ENCODE assay signal across 22 cellular contexts in the genomic region with DNA sequence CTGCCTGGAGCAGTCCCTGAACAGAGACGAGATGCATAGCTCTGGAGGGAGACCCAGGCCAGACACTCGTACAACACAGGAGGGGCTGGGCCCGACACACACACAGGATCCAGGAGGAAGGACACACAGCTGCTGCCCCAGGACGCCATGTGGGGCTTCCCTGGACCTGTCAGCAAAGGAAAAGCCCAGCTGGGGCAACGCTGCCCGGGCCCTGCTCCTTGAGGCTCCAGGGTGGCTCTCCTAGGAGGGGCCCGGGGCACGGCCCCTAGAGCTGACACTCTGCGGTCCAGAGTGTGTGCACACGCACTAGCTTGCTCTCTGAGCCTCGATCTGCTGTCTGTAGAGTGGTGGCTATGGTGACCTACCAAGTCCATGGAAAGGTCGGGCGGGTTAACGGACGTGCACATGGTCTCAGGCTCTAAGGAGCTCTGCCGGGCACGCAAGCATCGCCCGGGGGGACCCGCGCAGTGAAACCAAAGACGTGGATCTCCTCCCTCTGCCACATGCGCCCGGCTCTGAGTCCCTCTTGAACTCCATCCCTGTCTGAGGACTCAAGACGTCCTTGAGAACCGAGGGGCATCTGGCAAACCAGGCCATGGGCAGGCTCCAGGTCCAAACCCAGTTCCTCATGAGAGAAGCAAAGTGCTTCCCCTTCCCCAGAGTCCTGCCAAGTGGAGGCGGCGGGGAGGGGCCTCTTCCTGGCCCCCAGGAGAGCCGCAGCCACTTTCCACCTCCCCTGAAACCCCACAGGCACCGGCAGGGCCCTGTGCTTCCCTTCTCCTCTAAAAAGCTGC.
DNase-seq lines count a peak whose midpoint lies in the region; ATAC-seq and TF ChIP-seq lines count a peak whose summit lies in the region.
"Had no signal": no experiment of that assay in that cellular context is flagged by ENCODE, and none has a peak within 500 bp of the region (broad histone marks: within the 10 kb centered on the region; RNA-seq: fewer than 3 reads in every experiment).

No MANE protein-coding gene starts in this region.

- no peak overlapping the region for H2AFZ ChIP-seq in H9 (ENCODE audit: low read length)

- no peak overlapping the region for H3K4me2 ChIP-seq in H9 (ENCODE audit: insufficient read depth, insufficient read length, low read length)

- no peak overlapping the region for H3T11ph ChIP-seq in H9 (ENCODE audit: low read length)

- H3K4me3 Mint-ChIP-seq in H9 = no peak overlapping the region
- no peak overlapping the region for H3K4me3 Mint-ChIP-seq in WTC11
- H3K4me3 Mint-ChIP-seq in stimulated activated memory B cell treated with anti-CD40 and anti-IgM and Interleukin-4, amounts not matched to agents 10 μg/mL and 1 μg/mL and 100 μg/mL, for 72 hours = no peak overlapping the region
- H3K4me3 Mint-ChIP-seq in immature natural killer cell = no peak overlapping the region
- H3K4me3 Mint-ChIP-seq: activated CD4-positive, alpha-beta memory T cell treated with anti-CD3 and anti-CD28 coated beads for 36 hours; CD4-positive, alpha-beta T cell; IgD-negative memory B cell had no signal

- no peak overlapping the region for H2BK12ac ChIP-seq in H9 (ENCODE audit: insufficient read length, low read depth, low read length)

- no peak overlapping the region for H2AK5ac ChIP-seq in H9 (ENCODE audit: insufficient read length, low read length)

- H4K20me1 ChIP-seq in H9 (ENCODE audit: control insufficient read depth, insufficient read depth, insufficient read length) = no peaks in the 10 kb centered on the region

- no peaks in the 10 kb centered on the region for H3K27me3 ChIP-seq in H9 (ENCODE audit: insufficient read depth, low read length)
- no peaks in the 10 kb centered on the region for H3K27me3 ChIP-seq in iPS-15b (ENCODE audit: control insufficient read depth, insufficient read depth, low read length)
- H3K27me3 ChIP-seq: SJCRH30 had no signal

- H3K56ac ChIP-seq in H9 (ENCODE audit: insufficient read length, low read depth, low read length) = no peak overlapping the region

- no peaks in the 10 kb centered on the region for H3K27me3 Mint-ChIP-seq in H9 (ENCODE audit: low read depth)
- H3K27me3 Mint-ChIP-seq in WTC11 (ENCODE audit: low read depth) = no peaks in the 10 kb centered on the region
- no peaks in the 10 kb centered on the region for H3K27me3 Mint-ChIP-seq in stimulated activated memory B cell treated with anti-CD40 and anti-IgM and Interleukin-4, amounts not matched to agents 10 μg/mL and 1 μg/mL and 100 μg/mL, for 72 hours
- H3K27me3 Mint-ChIP-seq in immature natural killer cell (ENCODE audit: low read depth in 3 of 3) = peaks cover 3 to 12% (median 3%) of the 10 kb centered on the region in 3 donors
- H3K27me3 Mint-ChIP-seq: activated CD4-positive, alpha-beta memory T cell treated with anti-CD3 and anti-CD28 coated beads for 36 hours; CD4-positive, alpha-beta T cell; IgD-negative memory B cell had no signal

- no peak overlapping the region for H3K18ac ChIP-seq in H9 (ENCODE audit: insufficient read length, low read depth, low read length)

- H3K27ac ChIP-seq in H9 (ENCODE audit: insufficient read length, low read depth, low read length) = no peak overlapping the region
- H3K27ac ChIP-seq: SJCRH30 had no signal

- WGBS in H9 (ENCODE audit: extremely low coverage, insufficient read length, low lambda C conversion rate) = no CpG with 5 or more reads among the region's 30 CpGs

- no peaks in the 10 kb centered on the region for H3K23me2 ChIP-seq in H9 (ENCODE audit: insufficient read length, low read depth, low read length, poor library complexity, severe bottlenecking)

- H3K4ac ChIP-seq in H9 (ENCODE audit: low read depth, low read length) = no peak overlapping the region

- no peak for DNase-seq in H9
- peak; percentile 8 for DNase-seq in WTC11 (ENCODE audit: low spot score)
- no peak for DNase-seq in HuH-7 (ENCODE audit: low spot score)
- no peak for DNase-seq in immature natural killer cell
- DNase-seq: activated CD4-positive, alpha-beta memory T cell treated with anti-CD3 and anti-CD28 coated beads for 36 hours; activated CD8-positive, alpha-beta memory T cell treated with anti-CD3 and anti-CD28 coated beads, Interleukin-2, amount 50 U/mL, for 4 hours; activated naive CD4-positive, alpha-beta T cell treated with anti-CD3 and anti-CD28 coated beads, Interleukin-2, amount 50 U/mL, for 16 hours; cortex of kidney; head of caudate nucleus; mesendoderm; NCI-H1092; NCI-H187 treated with DMSO at 0.1 percent for 48 hours; NCI-H526; SJCRH30; small intestine; stimulated activated CD4-positive, alpha-beta T cell treated with anti-CD3 and anti-CD28 coated beads, Interleukin-2, amount 100 ng/mL, for 48 hours; T1000 had no signal

- no peak overlapping the region for H2BK15ac ChIP-seq in H9 (ENCODE audit: low read depth, low read length)

- H2BK120ac ChIP-seq in H9 (ENCODE audit: low read depth, low read length, poor library complexity, severe bottlenecking) = no peak overlapping the region

- H3K36me3 ChIP-seq in iPS-15b (ENCODE audit: control insufficient read depth, insufficient read depth, low read length) = peaks cover 2% of the 10 kb centered on the region
- H3K36me3 ChIP-seq: SJCRH30 had no signal

- H3K36me3 Mint-ChIP-seq in H9 (ENCODE audit: insufficient read depth in 1 of 3, low read depth in 3 of 3) (peaks cover 0 to 1% (median 0%) of the 10 kb centered on the region in 3 experiments; a peak in 2 of 7 replicates), WTC11 (no peaks in the 10 kb centered on the region), immature natural killer cell (no peaks in the 10 kb centered on the region)
- H3K36me3 Mint-ChIP-seq in stimulated activated memory B cell treated with anti-CD40 and anti-IgM and Interleukin-4, amounts not matched to agents 10 μg/mL and 1 μg/mL and 100 μg/mL, for 72 hours = peaks cover 25% of the 10 kb centered on the region
- H3K36me3 Mint-ChIP-seq: activated CD4-positive, alpha-beta memory T cell treated with anti-CD3 and anti-CD28 coated beads for 36 hours had no signal

- H3K4me1 ChIP-seq in H9 (ENCODE audit: insufficient read depth, low read length) = no peaks in the 10 kb centered on the region
- no peaks in the 10 kb centered on the region for H3K4me1 ChIP-seq in iPS-15b (ENCODE audit: control insufficient read depth, insufficient read depth, low read length)

- ATAC-seq in WTC11 = no peak
- ATAC-seq in stimulated activated memory B cell treated with anti-CD40 and anti-IgM and Interleukin-4, amounts not matched to agents 10 μg/mL and 1 μg/mL and 100 μg/mL, for 72 hours = no peak
- ATAC-seq in GM18873 (IDR thresholded peaks at IDR 0.05; ENCODE audit: low FRiP score, unreplicated experiment) = no peak

- no peak overlapping the region for H3K23ac ChIP-seq in H9 (ENCODE audit: insufficient read length, low read depth, low read length)

- no peaks in the 10 kb centered on the region for H3K79me2 ChIP-seq in H9 (ENCODE audit: insufficient read depth, low read length)

- H3K27ac Mint-ChIP-seq in H9 (peak overlapping the region in 2 of 3 experiments; percentile 3 to 70; a peak in 3 of 7 replicates), WTC11 (peak overlapping the region; percentile 86), immature natural killer cell (peak overlapping the region in 1 of 6 donors; percentile 49)
- H3K27ac Mint-ChIP-seq in stimulated activated memory B cell treated with anti-CD40 and anti-IgM and Interleukin-4, amounts not matched to agents 10 μg/mL and 1 μg/mL and 100 μg/mL, for 72 hours = peak overlapping the region; percentile 37
- H3K27ac Mint-ChIP-seq: activated CD4-positive, alpha-beta memory T cell treated with anti-CD3 and anti-CD28 coated beads for 36 hours had no signal

- H2BK5ac ChIP-seq in H9 (ENCODE audit: insufficient read length, low read length) = no peak overlapping the region

- H3K79me1 ChIP-seq in H9 (ENCODE audit: insufficient read depth, low read depth, low read length, poor library complexity, severe bottlenecking) = no peaks in the 10 kb centered on the region

- no peaks in the 10 kb centered on the region for H3K9me3 ChIP-seq in H9 (ENCODE audit: control insufficient read depth, low read depth, low read length)
- no peaks in the 10 kb centered on the region for H3K9me3 ChIP-seq in iPS-15b (ENCODE audit: control insufficient read depth, insufficient read depth, low read length)
- H3K9me3 ChIP-seq: SJCRH30 had no signal

- H3K4me3 ChIP-seq in iPS-15b (ENCODE audit: low read depth, low read length) = no peak overlapping the region
- H3K4me3 ChIP-seq: SJCRH30 had no signal

- CTCF ChIA-PET in WTC11 (lab: Charles Lee) = no interaction called here

- no peak overlapping the region for H4K91ac ChIP-seq in H9 (ENCODE audit: insufficient read length, low read depth, low read length)

- POLR2A ChIA-PET in WTC11 (lab: Charles Lee) = interaction anchor here (0.5 kb wide), 1 partner anchor 833 kb away, joined by 3 read pairs; no protein-coding TSS in a partner anchor

- H2BK20ac ChIP-seq in H9 (ENCODE audit: low read depth, low read length, poor library complexity, severe bottlenecking) = no peak overlapping the region

- no peak overlapping the region for H3K14ac ChIP-seq in H9 (ENCODE audit: insufficient read depth, low read length)

- no peak for TF ChIP-seq CTCF in H9 (conservative IDR thresholded peaks at IDR 0.05)
- TF ChIP-seq CTCF in WTC11 (IDR thresholded peaks at IDR 0.05) = no peak

- H3K9me3 Mint-ChIP-seq in H9 (no peaks in the 10 kb centered on the region), WTC11 (no peaks in the 10 kb centered on the region), immature natural killer cell (peaks cover 0 to 2% (median 0%) of the 10 kb centered on the region in 6 donors)
- H3K9me3 Mint-ChIP-seq in stimulated activated memory B cell treated with anti-CD40 and anti-IgM and Interleukin-4, amounts not matched to agents 10 μg/mL and 1 μg/mL and 100 μg/mL, for 72 hours = no peaks in the 10 kb centered on the region
- H3K9me3 Mint-ChIP-seq: activated CD4-positive, alpha-beta memory T cell treated with anti-CD3 and anti-CD28 coated beads for 36 hours; CD4-positive, alpha-beta T cell; IgD-negative memory B cell had no signal

- no peak overlapping the region for H4K8ac ChIP-seq in H9 (replicated peaks; ENCODE audit: insufficient read length, low read depth, low read length)

- H4K5ac ChIP-seq in H9 (ENCODE audit: insufficient read length, low read depth, low read length) = no peak overlapping the region

- peaks cover 4 to 6% of the 10 kb centered on the region in 2 experiments for H3K4me1 Mint-ChIP-seq in H9
- H3K4me1 Mint-ChIP-seq in WTC11 = peaks cover 3% of the 10 kb centered on the region
- H3K4me1 Mint-ChIP-seq in stimulated activated memory B cell treated with anti-CD40 and anti-IgM and Interleukin-4, amounts not matched to agents 10 μg/mL and 1 μg/mL and 100 μg/mL, for 72 hours = peaks cover 10% of the 10 kb centered on the region
- H3K4me1 Mint-ChIP-seq in immature natural killer cell = peaks cover 37 to 40% of the 10 kb centered on the region in 2 donors

- no peak overlapping the region for H3K9ac ChIP-seq in H9 (ENCODE audit: extremely low read depth, insufficient read length, low read length)
- peak overlapping the region; percentile 24 for H3K9ac ChIP-seq in iPS-15b (ENCODE audit: low read depth, low read length)

TF ChIP-seq in WTC11, 78 proteins besides CTCF, POLR2A, EP300 and RAD21 (continues in another document):
- TF ChIP-seq ATF1 (CRISPR knock-in tag; IDR thresholded peaks at IDR 0.05) (no peak), ZNF396 (CRISPR knock-in tag; IDR thresholded peaks at IDR 0.05; ENCODE audit: borderline replicate concordance) (no peak), FOXP1 (CRISPR knock-in tag; IDR thresholded peaks at IDR 0.05; ENCODE audit: borderline replicate concordance) (no peak)
